8 cellular contexts compared by ENCODE assay signal in genomic region chr16:84806256-84806889, GRCh38. TPM values are rescaled to one million over a fixed set of nuclear protein-coding genes. Genes with fewer than 3 reads are reported as not detected.
DNase-seq lines count a peak whose midpoint lies in the region; ATAC-seq and TF ChIP-seq lines count a peak whose summit lies in the region.

No MANE protein-coding gene starts in this region.

- H3K4me1 Mint-ChIP-seq in mesothelial cell of epicardium, result peaks cover 7% of the 10 kb centered on the region

- no peaks in the 10 kb centered on the region for H3K9me3 Mint-ChIP-seq in mesothelial cell of epicardium

- H3K27me3 Mint-ChIP-seq in mesothelial cell of epicardium (ENCODE audit: low read depth), result no peaks in the 10 kb centered on the region

- no peak for TF ChIP-seq CTCF in mesothelial cell of epicardium (IDR thresholded peaks at IDR 0.05; ENCODE audit: unreplicated experiment)

- DNase-seq in DMS53 (lab: John Stamatoyannopoulos, UW), result peak; percentile 80
- DNase-seq in MV-4-11 (lab: John Stamatoyannopoulos, UW), result peak; percentile 97
- DNase-seq in brain pericyte (ENCODE audit: low read depth, low spot score), result peak; percentile 75
- DNase-seq in mesothelial cell of epicardium (ENCODE audit: low spot score in 2 of 2, unreplicated experiment in 2 of 2), result no peak
- DNase-seq in NCI-H2227 treated with DMSO at 0.1 percent for 48 hours (lab: John Stamatoyannopoulos, UW), result no peak
- DNase-seq in NCI-H524 (lab: John Stamatoyannopoulos, UW), result no peak

- ATAC-seq in GM18909 (IDR thresholded peaks at IDR 0.05; ENCODE audit: poor library complexity, unreplicated experiment), result no peak
- no peak for ATAC-seq in HG03135 (IDR thresholded peaks at IDR 0.05; ENCODE audit: unreplicated experiment)

- no peaks in the 10 kb centered on the region for H3K36me3 Mint-ChIP-seq in mesothelial cell of epicardium

- H3K27ac Mint-ChIP-seq in mesothelial cell of epicardium, result peak overlapping the region; percentile 48

- H3K4me3 Mint-ChIP-seq in mesothelial cell of epicardium, result no peak overlapping the region

RNA-seq across cellular contexts. Expression of gene CRISPLD2, which starts 13.4 kb away (rescaled TPM):
- total RNA-seq in mesothelial cell of epicardium, result 72.4 to 83.0 TPM (median 80.1 TPM) in 3 replicates

Comparison
In these comparisons a context has a peak if more than half of its experiments do, and no peak if none do; other contexts are left out.
1. DNase-seq: peak in DMS53 (single experiment), MV-4-11 (single experiment) and brain pericyte (single experiment); none in mesothelial cell of epicardium (0 of 2), NCI-H2227 treated with DMSO at 0.1 percent for 48 hours (single experiment) and NCI-H524 (0 of 2).